1 cellular context compared by ENCODE assay signal in genomic region chr1:210464519-210465039, GRCh38.
A peak's percentile ranks its signal among the peaks of the same experiment; 100 is the strongest.
TF ChIP-seq lines count a peak whose summit lies in the region.

No MANE protein-coding gene starts in this region.

TF ChIP-seq in HEK293, 187 proteins besides CTCF, POLR2A, EP300 and RAD21 (continued from another document and continues in another):
- no peak for TF ChIP-seq ZNF645 (tag by site-specific recombination; IDR thresholded peaks at IDR 0.05)
- TF ChIP-seq ZNF221 (tag by site-specific recombination; IDR thresholded peaks at IDR 0.05; ENCODE audit: borderline replicate concordance) = no peak
- no peak for TF ChIP-seq ZNF510 (tag by site-specific recombination; IDR thresholded peaks at IDR 0.05; ENCODE audit: insufficient replicate concordance)
- TF ChIP-seq SP7 (tag by site-specific recombination; IDR thresholded peaks at IDR 0.05) = peak; percentile 85
- no peak; the same call in 1 of the 2 replicates for TF ChIP-seq GLI2 (tag by site-specific recombination; IDR thresholded peaks at IDR 0.05; ENCODE audit: borderline replicate concordance, low read depth)
- peak; percentile 61 for TF ChIP-seq ZXDB (tag by site-specific recombination; IDR thresholded peaks at IDR 0.05)
- TF ChIP-seq ZNF610 (tag by site-specific recombination; IDR thresholded peaks at IDR 0.05; ENCODE audit: borderline replicate concordance) = no peak
- peak; percentile 78; the same call in 1 of the 2 replicates for TF ChIP-seq TSHZ1 (tag by site-specific recombination; IDR thresholded peaks at IDR 0.05; ENCODE audit: borderline replicate concordance)
- TF ChIP-seq GFI1B (tag by site-specific recombination; IDR thresholded peaks at IDR 0.05) = peak; percentile 42
- TF ChIP-seq PATZ1 (tag by site-specific recombination; IDR thresholded peaks at IDR 0.05) = no peak; the same call in 1 of the 2 replicates
- TF ChIP-seq ATF2 (tag by site-specific recombination; IDR thresholded peaks at IDR 0.05; ENCODE audit: low read depth) = peak; percentile 23; the same call in 1 of the 2 replicates
- no peak for TF ChIP-seq ZNF112 (tag by site-specific recombination; IDR thresholded peaks at IDR 0.05)
- no peak for TF ChIP-seq ZSCAN16 (tag by site-specific recombination; IDR thresholded peaks at IDR 0.05)
- peak; percentile 50 for TF ChIP-seq SP3 (tag by site-specific recombination; IDR thresholded peaks at IDR 0.05)
- peak; percentile 72; the same call in 1 of the 2 replicates for TF ChIP-seq HIC1 (tag by site-specific recombination; IDR thresholded peaks at IDR 0.05)
- TF ChIP-seq ZNF155 (tag by site-specific recombination; IDR thresholded peaks at IDR 0.05) = no peak
- no peak for TF ChIP-seq ZNF76 (tag by site-specific recombination; IDR thresholded peaks at IDR 0.05; ENCODE audit: borderline replicate concordance, low read depth)
- 0 out of 2 replicates have a peak, but pooled peaks have one; percentile 22 for TF ChIP-seq ZNF518A (tag by site-specific recombination; conservative IDR thresholded peaks at IDR 0.05; ENCODE audit: low read depth)
- TF ChIP-seq ZNF174 (tag by site-specific recombination; IDR thresholded peaks at IDR 0.05) = 0 out of 2 replicates have a peak, but pooled peaks have one; percentile 38
- no peak for TF ChIP-seq KLF9 (tag by site-specific recombination; IDR thresholded peaks at IDR 0.05; ENCODE audit: low read depth)
- TF ChIP-seq ZNF366 (tag by site-specific recombination; conservative IDR thresholded peaks at IDR 0.05) = peak; percentile 64
- TF ChIP-seq ZNF843 (tag by site-specific recombination; IDR thresholded peaks at IDR 0.05) = peak; percentile 87
- no peak for TF ChIP-seq ZNF426 (tag by site-specific recombination; IDR thresholded peaks at IDR 0.05)
- TF ChIP-seq ZNF707 (tag by site-specific recombination; IDR thresholded peaks at IDR 0.05) = no peak
- TF ChIP-seq ZNF692 (tag by site-specific recombination; IDR thresholded peaks at IDR 0.05) = 0 out of 2 replicates have a peak, but pooled peaks have one; percentile 29
- TF ChIP-seq ZNF362 (tag by site-specific recombination; IDR thresholded peaks at IDR 0.05) = peak; percentile 95
- TF ChIP-seq GLIS2 (tag by site-specific recombination; IDR thresholded peaks at IDR 0.05) = peak; percentile 11; the same call in 1 of the 2 replicates
- TF ChIP-seq ZNF768 (tag by site-specific recombination; IDR thresholded peaks at IDR 0.05) = no peak
- no peak for TF ChIP-seq MYNN (tag by site-specific recombination; IDR thresholded peaks at IDR 0.05; ENCODE audit: borderline replicate concordance)
- TF ChIP-seq ZBTB48 (tag by site-specific recombination; IDR thresholded peaks at IDR 0.05) = no peak
- no peak for TF ChIP-seq ZNF530 (tag by site-specific recombination; IDR thresholded peaks at IDR 0.05; ENCODE audit: low read depth)
- peak; percentile 57; the same call in 1 of the 2 replicates for TF ChIP-seq ZNF10 (tag by site-specific recombination; IDR thresholded peaks at IDR 0.05)
- TF ChIP-seq MZF1 (tag by site-specific recombination; IDR thresholded peaks at IDR 0.05; ENCODE audit: borderline replicate concordance) = no peak
- TF ChIP-seq ZNF664 (tag by site-specific recombination; IDR thresholded peaks at IDR 0.05) = no peak
- no peak for TF ChIP-seq SCRT2 (tag by site-specific recombination; IDR thresholded peaks at IDR 0.05)
- no peak for TF ChIP-seq ZNF621 (tag by site-specific recombination; IDR thresholded peaks at IDR 0.05)
- TF ChIP-seq KLF1 (tag by site-specific recombination; IDR thresholded peaks at IDR 0.05) = no peak
